Comparison of ENCODE assay signal across 19 cellular contexts in genomic region chr9:113223963-113224362, GRCh38. TPM values are rescaled to one million over a fixed set of nuclear protein-coding genes. Genes with fewer than 3 reads are reported as not detected.
DNase-seq lines count a peak whose midpoint lies in the region; ATAC-seq and TF ChIP-seq lines count a peak whose summit lies in the region.
"Had no signal": no experiment of that assay in that cellular context is flagged by ENCODE, and none has a peak within 500 bp of the region (broad histone marks: within the 10 kb centered on the region; RNA-seq: fewer than 3 reads in every experiment).

No MANE protein-coding gene starts in this region.

- H3K4me2 ChIP-seq in BLaER1 treated with 17β-estradiol and CSF1 and Interleukin-3, amounts not matched to agents 10 nM and 100 nM, result peak overlapping the region; percentile 22 to 98 (median 94); a peak in 20 of 22 replicates
- peak overlapping the region; percentile 74 for H3K4me2 ChIP-seq in Karpas-422 (ENCODE audit: low read depth, low read length, poor library complexity, severe bottlenecking)

- H3K4me1 ChIP-seq in BLaER1 treated with 17β-estradiol and CSF1 and Interleukin-3, amounts not matched to agents 10 nM and 100 nM, result peaks cover 38 to 67% (median 54%) of the 10 kb centered on the region in 10 experiments
- peaks cover 47% of the 10 kb centered on the region for H3K4me1 ChIP-seq in Karpas-422 (ENCODE audit: low read length)

- peak overlapping the region in 6 of 10 experiments; percentile 83 to 98 (median 92); a peak in 8 of 20 replicates for H3K4me3 ChIP-seq in BLaER1 treated with 17β-estradiol and CSF1 and Interleukin-3, amounts not matched to agents 10 nM and 100 nM
- H3K4me3 ChIP-seq in Karpas-422 (ENCODE audit: low read length), result no peak overlapping the region
- H3K4me3 ChIP-seq: GM23338, ovary had no signal

- H3K27me3 Mint-ChIP-seq in brain (peaks cover 13% of the 10 kb centered on the region), nephron (ENCODE audit: low read depth) (no peaks in the 10 kb centered on the region)
- H3K27me3 Mint-ChIP-seq: activated CD8-positive, alpha-beta T cell treated with anti-CD3 and anti-CD28 coated beads for 36 hours; activated naive CD8-positive, alpha-beta T cell treated with anti-CD3 and anti-CD28 coated beads for 36 hours; B cell; central memory CD8-positive, alpha-beta T cell had no signal

- no peak overlapping the region; a peak in 1 of 22 replicates for H3K27ac ChIP-seq in BLaER1 treated with 17β-estradiol and CSF1 and Interleukin-3, amounts not matched to agents 10 nM and 100 nM
- H3K27ac ChIP-seq in Karpas-422 (ENCODE audit: low read length), result no peak overlapping the region
- H3K27ac ChIP-seq: ovary, RWPE1 had no signal

- H3K9me3 ChIP-seq in BLaER1 treated with 17β-estradiol and CSF1 and Interleukin-3, amounts not matched to agents 10 nM and 100 nM (replicated peaks in 1 of 11), result no peaks in the 10 kb centered on the region
- no peaks in the 10 kb centered on the region for H3K9me3 ChIP-seq in Karpas-422 (ENCODE audit: low read length)
- H3K9me3 ChIP-seq: ovary had no signal

- H3K27ac Mint-ChIP-seq in brain (no peak overlapping the region), nephron (no peak overlapping the region)
- H3K27ac Mint-ChIP-seq: activated CD8-positive, alpha-beta T cell treated with anti-CD3 and anti-CD28 coated beads for 36 hours; activated naive CD8-positive, alpha-beta T cell treated with anti-CD3 and anti-CD28 coated beads for 36 hours; activated T-cell treated with anti-CD3 and anti-CD28 coated beads, Interleukin-2, amount 50 U/mL, for 72 hours; B cell; GM23338 had no signal

- peak; percentile 28 for DNase-seq in Karpas-422
- no peak for DNase-seq in COLO829 (ENCODE audit: low spot score)
- no peak for DNase-seq in NCI-H226
- DNase-seq: activated CD8-positive, alpha-beta T cell treated with anti-CD3 and anti-CD28 coated beads for 36 hours; activated naive CD8-positive, alpha-beta T cell treated with anti-CD3 and anti-CD28 coated beads for 36 hours; activated T-cell treated with anti-CD3 and anti-CD28 coated beads, Interleukin-2, amount 50 U/mL, for 72 hours; DMS 273 treated with DMSO at 0.1 percent for 48 hours; effector CD8-positive, alpha-beta T cell; ovary; SW 1271 had no signal

- no peaks in the 10 kb centered on the region for H3K9me2 ChIP-seq in Karpas-422 (replicated peaks; ENCODE audit: insufficient read depth, low read length)

- ATAC-seq in HG02623 (IDR thresholded peaks at IDR 0.05; ENCODE audit: unreplicated experiment) (no peak), HG02678 (IDR thresholded peaks at IDR 0.05; ENCODE audit: unreplicated experiment) (no peak)
- ATAC-seq: activated CD8-positive, alpha-beta T cell treated with anti-CD3 and anti-CD28 coated beads for 36 hours; activated T-cell treated with anti-CD3 and anti-CD28 coated beads, Interleukin-2, amount 50 U/mL, for 72 hours; GM23338 had no signal

- peak overlapping the region; percentile 96 to 99 (median 98) for H3K4me3 Mint-ChIP-seq in brain
- H3K4me3 Mint-ChIP-seq in nephron, result peak overlapping the region in 2 of 3 experiments; percentile 99
- H3K4me3 Mint-ChIP-seq: activated CD8-positive, alpha-beta T cell treated with anti-CD3 and anti-CD28 coated beads for 36 hours; activated naive CD8-positive, alpha-beta T cell treated with anti-CD3 and anti-CD28 coated beads for 36 hours; B cell; central memory CD8-positive, alpha-beta T cell; GM23338 had no signal

- peaks cover 6 to 52% (median 35%) of the 10 kb centered on the region in 11 experiments; a peak in 20 of 22 replicates for H3K36me3 ChIP-seq in BLaER1 treated with 17β-estradiol and CSF1 and Interleukin-3, amounts not matched to agents 10 nM and 100 nM
- peaks cover 11% of the 10 kb centered on the region; the same call in 1 of the 2 replicates for H3K36me3 ChIP-seq in Karpas-422 (ENCODE audit: insufficient read depth, low read length)
- H3K36me3 ChIP-seq: ovary had no signal

- no peak for TF ChIP-seq CTCF in brain (conservative IDR thresholded peaks at IDR 0.05)
- no peak for TF ChIP-seq CTCF in nephron (IDR thresholded peaks at IDR 0.05; ENCODE audit: unreplicated experiment in 3 of 3)

- peaks cover 63% of the 10 kb centered on the region for H3K79me2 ChIP-seq in Karpas-422 (ENCODE audit: low read length)

- no peaks in the 10 kb centered on the region for H3K9me3 Mint-ChIP-seq in brain
- H3K9me3 Mint-ChIP-seq in nephron, result no peaks in the 10 kb centered on the region
- H3K9me3 Mint-ChIP-seq: activated naive CD8-positive, alpha-beta T cell treated with anti-CD3 and anti-CD28 coated beads for 36 hours; activated T-cell treated with anti-CD3 and anti-CD28 coated beads, Interleukin-2, amount 50 U/mL, for 72 hours; central memory CD8-positive, alpha-beta T cell; GM23338 had no signal

- no peaks in the 10 kb centered on the region for H3K27me3 ChIP-seq in BLaER1 treated with 17β-estradiol and CSF1 and Interleukin-3, amounts not matched to agents 10 nM and 100 nM
- H3K27me3 ChIP-seq in Karpas-422 (ENCODE audit: low read length), result no peaks in the 10 kb centered on the region
- H3K27me3 ChIP-seq: ovary had no signal

- H3K4me1 Mint-ChIP-seq in brain (peaks cover 60% of the 10 kb centered on the region), nephron (peaks cover 26% of the 10 kb centered on the region)

- peaks cover 0 to 53% (median 9%) of the 10 kb centered on the region in 11 experiments; a peak in 8 of 22 replicates for H4K20me1 ChIP-seq in BLaER1 treated with 17β-estradiol and CSF1 and Interleukin-3, amounts not matched to agents 10 nM and 100 nM
- H4K20me1 ChIP-seq in Karpas-422 (ENCODE audit: insufficient read depth, low read depth, low read length), result no peaks in the 10 kb centered on the region

- H3K36me3 Mint-ChIP-seq in brain, result peaks cover 6% of the 10 kb centered on the region
- H3K36me3 Mint-ChIP-seq in nephron (ENCODE audit: low read depth), result no peaks in the 10 kb centered on the region

- H2AFZ ChIP-seq in Karpas-422 (ENCODE audit: low read length), result no peak overlapping the region
- H2AFZ ChIP-seq: GM23338 had no signal

- H3K9ac ChIP-seq in BLaER1 treated with 17β-estradiol and CSF1 and Interleukin-3, amounts not matched to agents 10 nM and 100 nM, result peak overlapping the region in 3 of 11 experiments; percentile 90 to 91 (median 90); a peak in 7 of 22 replicates
- H3K9ac ChIP-seq in Karpas-422 (ENCODE audit: low read length), result no peak overlapping the region

RNA-seq across cellular contexts. Expression of gene SLC31A1, which starts 2.6 kb away (rescaled TPM):
- 8.7 and 13.5 TPM in 2 replicates for total RNA-seq in Karpas-422 (2014; rRNA removed; shearing (Covaris generic); ENCODE audit: low replicate concordance)
- 19.4 TPM for polyA plus RNA-seq in brain (ENCODE audit: insufficient read depth, low read depth, low replicate concordance)

RNA-seq across cellular contexts. Expression of gene FKBP15, which starts 2.9 kb away (rescaled TPM):
- 23.5 and 65.1 TPM in 2 replicates for total RNA-seq in Karpas-422 (2014; rRNA removed; shearing (Covaris generic); ENCODE audit: low replicate concordance)
- 19.7 TPM for polyA plus RNA-seq in brain (ENCODE audit: insufficient read depth, low read depth, low replicate concordance)

RNA-seq across cellular contexts. Expression of gene CDC26, which starts 51.4 kb away (rescaled TPM):
- 33.4 and 36.0 TPM in 2 replicates for total RNA-seq in Karpas-422 (2014; rRNA removed; shearing (Covaris generic); ENCODE audit: low replicate concordance)
- 34.8 TPM for polyA plus RNA-seq in brain (ENCODE audit: insufficient read depth, low read depth, low replicate concordance)

RNA-seq across cellular contexts. Expression of gene PRPF4, which starts 51.5 kb away (rescaled TPM):
- 22.2 and 24.4 TPM in 2 replicates for total RNA-seq in Karpas-422 (2014; rRNA removed; shearing (Covaris generic); ENCODE audit: low replicate concordance)
- polyA plus RNA-seq in brain (ENCODE audit: insufficient read depth, low read depth, low replicate concordance), result 52.2 TPM
